In the genomic region with DNA sequence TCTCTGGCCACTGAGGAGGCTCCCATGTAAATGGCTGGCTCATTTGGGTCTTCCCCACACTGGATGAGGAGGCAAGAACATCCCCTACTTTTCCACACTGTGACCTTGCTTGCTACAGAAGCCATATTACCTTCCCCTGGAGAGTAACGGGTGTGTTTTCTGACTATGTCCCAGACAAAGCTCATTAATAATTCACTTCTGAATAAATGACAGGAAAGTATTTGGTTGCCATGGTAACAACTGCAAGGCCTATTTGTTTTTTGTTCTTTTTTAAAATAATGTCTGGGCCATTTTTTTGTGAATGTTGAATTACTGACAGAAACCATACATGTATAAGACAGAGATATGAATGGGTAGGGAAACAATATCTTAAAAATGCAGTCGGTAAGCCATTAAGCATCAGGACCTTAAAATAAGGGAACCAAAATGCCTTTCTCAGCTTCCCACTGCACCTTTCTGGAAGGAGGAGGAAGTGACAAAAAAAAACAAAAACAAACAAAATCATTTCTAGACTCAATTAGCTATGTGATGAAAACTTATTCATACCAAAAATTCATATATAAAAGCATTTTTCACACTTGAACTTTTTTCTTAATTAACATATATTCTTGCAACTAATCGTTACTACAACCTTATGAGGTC, we compare ENCODE assay signal across 18 cellular contexts. TPM values are rescaled to one million over a fixed set of nuclear protein-coding genes. Genes with fewer than 3 reads are reported as not detected.
A peak's percentile ranks its signal among the peaks of the same experiment; 100 is the strongest.
DNase-seq lines count a peak whose midpoint lies in the region; ATAC-seq and TF ChIP-seq lines count a peak whose summit lies in the region.
"Had no signal": no experiment of that assay in that cellular context is flagged by ENCODE, and none has a peak within 500 bp of the region (broad histone marks: within the 10 kb centered on the region; RNA-seq: fewer than 3 reads in every experiment).

No MANE protein-coding gene starts in this region.

- peak; percentile 33 for ATAC-seq in activated naive CD8-positive, alpha-beta T cell treated with anti-CD3 and anti-CD28 coated beads, Interleukin-2, amount 50 U/mL, for 24 hours
- no peak for ATAC-seq in T-cell (replicated peaks in 1 of 4)
- ATAC-seq: psoas muscle; Right ventricle myocardium inferior; stimulated activated effector memory CD8-positive, alpha-beta T cell treated with anti-CD3 and anti-CD28 coated beads, Interleukin-12 subunit alpha, Interleukin-12 subunit beta, amount 100 ng/mL, for 72 hours had no signal

- CTCF ChIA-PET in SK-N-SH (lab: Yijun Ruan, JAX): interaction anchor here (0.7 to 10.6 kb wide), 18 partner anchors 16 to 802 kb away, joined by 3 to 59 read pairs (median 4); no protein-coding TSS in a partner anchor
- CTCF ChIA-PET in T-cell (lab: Charles Lee): interaction anchor here in 1 of 2 donors (0.6 to 0.8 kb wide), 2 partner anchors 81 to 462 kb away, joined by 3 read pairs; no protein-coding TSS in a partner anchor

- no peaks in the 10 kb centered on the region for H3K36me3 Mint-ChIP-seq in activated naive CD8-positive, alpha-beta T cell treated with anti-CD3 and anti-CD28 coated beads, Interleukin-2, amount 50 U/mL, for 24 hours (ENCODE audit: low read depth)
- no peaks in the 10 kb centered on the region for H3K36me3 Mint-ChIP-seq in activated naive CD8-positive, alpha-beta T cell treated with anti-CD3 and anti-CD28 coated beads for 36 hours
- H3K36me3 Mint-ChIP-seq in T-cell: no peaks in the 10 kb centered on the region

- no peaks in the 10 kb centered on the region for H3K79me2 ChIP-seq in SK-N-SH (ENCODE audit: insufficient read depth)

- no peak for TF ChIP-seq EP300 in SK-N-SH (IDR thresholded peaks at IDR 0.05; ENCODE audit: borderline replicate concordance in 1 of 2, low read depth in 1 of 2, low read length in 1 of 2)

- no peaks in the 10 kb centered on the region for H3K27me3 Mint-ChIP-seq in activated naive CD8-positive, alpha-beta T cell treated with anti-CD3 and anti-CD28 coated beads, Interleukin-2, amount 50 U/mL, for 24 hours
- no peaks in the 10 kb centered on the region for H3K27me3 Mint-ChIP-seq in activated naive CD8-positive, alpha-beta T cell treated with anti-CD3 and anti-CD28 coated beads for 36 hours
- no peaks in the 10 kb centered on the region for H3K27me3 Mint-ChIP-seq in T-cell

- no peaks in the 10 kb centered on the region for H3K27me3 ChIP-seq in SK-N-SH (ENCODE audit: insufficient read depth)
- H3K27me3 ChIP-seq in tibial artery: no peaks in the 10 kb centered on the region
- H3K27me3 ChIP-seq: adrenal gland had no signal

- no peak overlapping the region for H3K4me3 Mint-ChIP-seq in activated naive CD8-positive, alpha-beta T cell treated with anti-CD3 and anti-CD28 coated beads, Interleukin-2, amount 50 U/mL, for 24 hours
- no peak overlapping the region for H3K4me3 Mint-ChIP-seq in activated naive CD8-positive, alpha-beta T cell treated with anti-CD3 and anti-CD28 coated beads for 36 hours
- no peak overlapping the region for H3K4me3 Mint-ChIP-seq in T-cell
- H3K4me3 Mint-ChIP-seq: H9; stimulated activated effector memory CD8-positive, alpha-beta T cell treated with anti-CD3 and anti-CD28 coated beads, Interleukin-12 subunit alpha, Interleukin-12 subunit beta, amount 100 ng/mL, for 72 hours had no signal

- 74% methylated on average over 3 of the region's 3 CpGs for WGBS in SK-N-SH (ENCODE audit: low lambda C conversion rate)

- POLR2A ChIA-PET in SK-N-SH (lab: Yijun Ruan, JAX): no interaction called here
- POLR2A ChIA-PET in T-cell (lab: Charles Lee): interaction anchor here in 1 of 2 donors (0.7 kb wide), 1 partner anchor 12 kb away, joined by 3 read pairs; no protein-coding TSS in a partner anchor

- H3K27ac ChIP-seq in SK-N-SH (ENCODE audit: low read depth in 2 of 2, low read length in 1 of 2) (no peak overlapping the region), tibial artery (peak overlapping the region; percentile 1 to 12)
- H3K27ac ChIP-seq: adrenal gland, psoas muscle had no signal

- no peaks in the 10 kb centered on the region for H3K9me2 ChIP-seq in SK-N-SH

- H3K4me2 ChIP-seq in SK-N-SH: no peak overlapping the region

- DNase-seq in activated naive CD8-positive, alpha-beta T cell treated with anti-CD3 and anti-CD28 coated beads, Interleukin-2, amount 50 U/mL, for 24 hours: no peak
- no peak for DNase-seq in activated naive CD8-positive, alpha-beta T cell treated with anti-CD3 and anti-CD28 coated beads for 36 hours
- DNase-seq in SK-N-SH (no peak), fibroblast of peridontal ligament (ENCODE audit: extremely low read depth) (peak; percentile 72), tibial artery (no peak), T-cell (no peak)
- no peak for DNase-seq in stimulated activated CD4-positive, alpha-beta T cell treated with anti-CD3 and anti-CD28 coated beads, Interleukin-1b, Interleukin-23, amount 100 ng/mL, for 48 hours
- no peak for DNase-seq in activated CD4-positive, alpha-beta T cell treated with anti-CD3 and anti-CD28 coated beads for 1 hour
- DNase-seq: adrenal gland; EL; H9; NCI-H1105 treated with DMSO at 0.1 percent for 48 hours; NCI-H510A; psoas muscle; stimulated activated CD4-positive, alpha-beta T cell treated with anti-CD3 and anti-CD28 coated beads, Interleukin-2, amount 100 ng/mL, for 48 hours had no signal

- intact Hi-C loops in tibial artery (cut with DNase I; ENCODE audit: low total_unique reads): no loop called here

- peaks cover 0 to 15% of the 10 kb centered on the region in 2 experiments; a peak in 2 of 4 replicates for H3K4me1 ChIP-seq in SK-N-SH (ENCODE audit: control insufficient read depth in 1 of 2, insufficient read depth in 2 of 2, low read depth in 1 of 2, low read length in 1 of 2)
- peaks cover 0 to 30% (median 14%) of the 10 kb centered on the region in 4 donors for H3K4me1 ChIP-seq in tibial artery

- H3K9me3 Mint-ChIP-seq in activated naive CD8-positive, alpha-beta T cell treated with anti-CD3 and anti-CD28 coated beads, Interleukin-2, amount 50 U/mL, for 24 hours: peaks cover 4% of the 10 kb centered on the region
- H3K9me3 Mint-ChIP-seq in activated naive CD8-positive, alpha-beta T cell treated with anti-CD3 and anti-CD28 coated beads for 36 hours: peaks cover 2% of the 10 kb centered on the region
- no peaks in the 10 kb centered on the region for H3K9me3 Mint-ChIP-seq in T-cell
- H3K9me3 Mint-ChIP-seq: H9; stimulated activated effector memory CD8-positive, alpha-beta T cell treated with anti-CD3 and anti-CD28 coated beads, Interleukin-12 subunit alpha, Interleukin-12 subunit beta, amount 100 ng/mL, for 72 hours had no signal

- H4K20me1 ChIP-seq in SK-N-SH (ENCODE audit: insufficient read depth): no peaks in the 10 kb centered on the region

- peaks cover 7% of the 10 kb centered on the region for H3F3A ChIP-seq in SK-N-SH (replicated peaks; ENCODE audit: insufficient read depth)

- H3K9me3 ChIP-seq in SK-N-SH (no peaks in the 10 kb centered on the region), tibial artery (no peaks in the 10 kb centered on the region)
- H3K9me3 ChIP-seq: adrenal gland, psoas muscle had no signal

- peaks cover 32% of the 10 kb centered on the region for H3K4me1 Mint-ChIP-seq in activated naive CD8-positive, alpha-beta T cell treated with anti-CD3 and anti-CD28 coated beads, Interleukin-2, amount 50 U/mL, for 24 hours
- H3K4me1 Mint-ChIP-seq in activated naive CD8-positive, alpha-beta T cell treated with anti-CD3 and anti-CD28 coated beads for 36 hours: peaks cover 30% of the 10 kb centered on the region
- H3K4me1 Mint-ChIP-seq in T-cell: peaks cover 20 to 21% (median 21%) of the 10 kb centered on the region in 3 donors

- peak; percentile 72 for TF ChIP-seq RAD21 in SK-N-SH (IDR thresholded peaks at IDR 0.05; ENCODE audit: low read length)

- H3K36me3 ChIP-seq in SK-N-SH (replicated peaks in 1 of 2; ENCODE audit: control insufficient read depth in 1 of 2, insufficient read depth in 2 of 2, low read length in 1 of 2) (no peaks in the 10 kb centered on the region), tibial artery (no peaks in the 10 kb centered on the region)
- H3K36me3 ChIP-seq: adrenal gland had no signal

- H2AFZ ChIP-seq in SK-N-SH (ENCODE audit: low read depth): no peak overlapping the region

- no peak overlapping the region for H3K4me3 ChIP-seq in SK-N-SH (ENCODE audit: low read depth in 2 of 2, low read length in 1 of 2)
- no peak overlapping the region for H3K4me3 ChIP-seq in tibial artery
- H3K4me3 ChIP-seq: adrenal gland, psoas muscle had no signal

- H3K27ac Mint-ChIP-seq in activated naive CD8-positive, alpha-beta T cell treated with anti-CD3 and anti-CD28 coated beads, Interleukin-2, amount 50 U/mL, for 24 hours: no peak overlapping the region
- no peak overlapping the region for H3K27ac Mint-ChIP-seq in activated naive CD8-positive, alpha-beta T cell treated with anti-CD3 and anti-CD28 coated beads for 36 hours
- no peak overlapping the region for H3K27ac Mint-ChIP-seq in T-cell
- H3K27ac Mint-ChIP-seq: H9; stimulated activated effector memory CD8-positive, alpha-beta T cell treated with anti-CD3 and anti-CD28 coated beads, Interleukin-12 subunit alpha, Interleukin-12 subunit beta, amount 100 ng/mL, for 72 hours had no signal

- TF ChIP-seq CTCF in SK-N-SH (IDR thresholded peaks at IDR 0.05) (peak; percentile 65), tibial artery (IDR thresholded peaks at IDR 0.05) (peak; percentile 31 to 53)

- no peak overlapping the region for H3K9ac ChIP-seq in SK-N-SH

TF ChIP-seq in SK-N-SH, 30 proteins besides CTCF, POLR2A, EP300 and RAD21 (continues in another document):
- TF ChIP-seq, protein P1, sequence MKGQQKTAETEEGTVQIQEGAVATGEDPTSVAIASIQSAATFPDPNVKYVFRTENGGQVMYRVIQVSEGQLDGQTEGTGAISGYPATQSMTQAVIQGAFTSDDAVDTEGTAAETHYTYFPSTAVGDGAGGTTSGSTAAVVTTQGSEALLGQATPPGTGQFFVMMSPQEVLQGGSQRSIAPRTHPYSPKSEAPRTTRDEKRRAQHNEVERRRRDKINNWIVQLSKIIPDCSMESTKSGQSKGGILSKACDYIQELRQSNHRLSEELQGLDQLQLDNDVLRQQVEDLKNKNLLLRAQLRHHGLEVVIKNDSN (IDR thresholded peaks at IDR 0.05; ENCODE audit: borderline replicate concordance, low read depth): no peak
- no peak for TF ChIP-seq POLR2AphosphoS5 (IDR thresholded peaks at IDR 0.05; ENCODE audit: low read depth, low read length)
- no peak for TF ChIP-seq FOXM1 (IDR thresholded peaks at IDR 0.05; ENCODE audit: low read depth)
- TF ChIP-seq SIN3A (IDR thresholded peaks at IDR 0.05; ENCODE audit: borderline replicate concordance, low read depth, low read length): no peak
- no peak for TF ChIP-seq TCF12 (IDR thresholded peaks at IDR 0.05)
- peak; percentile 54 for TF ChIP-seq SMC3 (IDR thresholded peaks at IDR 0.05; ENCODE audit: low read depth, low read length)
- TF ChIP-seq, protein P2, sequence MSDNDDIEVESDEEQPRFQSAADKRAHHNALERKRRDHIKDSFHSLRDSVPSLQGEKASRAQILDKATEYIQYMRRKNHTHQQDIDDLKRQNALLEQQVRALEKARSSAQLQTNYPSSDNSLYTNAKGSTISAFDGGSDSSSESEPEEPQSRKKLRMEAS (IDR thresholded peaks at IDR 0.05; ENCODE audit: low read depth): no peak

RNA-seq across cellular contexts. Expression of gene SLC1A2, which starts 31.9 kb away (rescaled TPM):
- total RNA-seq in activated naive CD8-positive, alpha-beta T cell treated with anti-CD3 and anti-CD28 coated beads for 36 hours: under 1 TPM in 1 of 2 experiments, not detected in 1; 0.08 TPM
- polyA plus RNA-seq in SK-N-SH (2012; rRNA removed): under 0.01 and 0.05 TPM in 2 replicates
- 0.01 and 0.04 TPM in 2 replicates for polyA plus RNA-seq in SK-N-SH (2012; cell fraction: cytosol; rRNA removed)
- polyA plus RNA-seq in SK-N-SH (2012; cell fraction: nucleus; rRNA removed): 0.02 TPM in 1 of 2 replicates, not detected in the other
- total RNA-seq in T-cell: under 1 TPM; 0.07 to 0.19 (median 0.12) TPM
- total RNA-seq: HT1080 had no signal

Comparison
In these comparisons a context has a peak if more than half of its experiments do, and no peak if none do; other contexts are left out.
1. H3K27ac ChIP-seq: peak in tibial artery (2 of 2); none in SK-N-SH (0 of 2).